In the genomic region with DNA sequence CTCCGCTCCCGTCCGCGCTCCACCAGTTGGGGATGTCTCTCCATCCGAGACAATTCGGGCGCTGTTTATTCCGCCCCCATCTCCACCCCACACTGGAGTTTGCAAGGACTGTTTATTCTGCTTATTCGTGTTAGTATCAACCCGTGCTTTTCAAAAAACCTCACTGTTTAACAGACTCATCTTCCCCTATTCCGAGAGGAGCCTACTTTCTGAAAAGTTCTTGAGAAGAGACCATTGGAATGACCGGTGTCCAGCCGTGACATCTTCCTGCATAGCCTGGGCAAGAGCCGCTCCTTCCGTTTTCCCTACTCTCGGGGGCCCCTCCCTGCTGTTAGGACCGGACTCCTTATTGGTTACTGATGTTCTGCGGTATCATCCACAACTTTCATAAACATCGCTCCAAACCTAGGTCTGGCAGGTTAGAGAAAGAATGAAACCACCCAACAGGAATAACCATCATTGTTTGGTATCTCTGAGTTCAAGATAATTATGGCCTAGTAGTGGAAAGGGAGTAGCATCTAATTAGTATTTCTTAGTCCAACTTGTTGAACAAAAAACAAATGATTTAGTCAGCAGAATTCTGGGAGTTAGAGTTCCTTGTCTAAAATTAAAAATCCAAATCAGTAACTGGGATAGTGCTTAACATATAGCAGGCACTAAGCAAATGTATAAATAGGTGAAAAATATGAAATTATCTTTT, we compare ENCODE assay signal across 8 cellular contexts. TPM values are rescaled to one million over a fixed set of nuclear protein-coding genes. Genes with fewer than 3 reads are reported as not detected.
DNase-seq lines count a peak whose midpoint lies in the region; ATAC-seq and TF ChIP-seq lines count a peak whose summit lies in the region.

No MANE protein-coding gene starts in this region.

- H3K4me3 Mint-ChIP-seq in stimulated activated naive B cell treated with anti-CD40 and anti-IgM and Interleukin-4, amounts not matched to agents 10 μg/mL and 1 μg/mL and 100 μg/mL, for 72 hours: peak overlapping the region; percentile 90 to 94

- peaks cover 7 to 23% of the 10 kb centered on the region in 2 donors for H3K36me3 Mint-ChIP-seq in stimulated activated naive B cell treated with anti-CD40 and anti-IgM and Interleukin-4, amounts not matched to agents 10 μg/mL and 1 μg/mL and 100 μg/mL, for 72 hours

- peak; percentile 31 for DNase-seq in BJ (ENCODE audit: low read depth)
- DNase-seq in NCI-H82 (lab: John Stamatoyannopoulos, UW): peak; percentile 83
- DNase-seq in activated CD8-positive, alpha-beta memory T cell treated with anti-CD3 and anti-CD28 coated beads, Interleukin-2, amount 50 U/mL, for 4 hours: peak; percentile 22
- peak; percentile 86 to 91 for DNase-seq in erythroblast (lab: John Stamatoyannopoulos, UW)
- peak; percentile 68 for DNase-seq in midbrain (lab: John Stamatoyannopoulos, UW)
- peak; percentile 29 for DNase-seq in stimulated activated naive B cell treated with anti-CD40 and anti-IgM and Interleukin-4, amounts not matched to agents 10 μg/mL and 1 μg/mL and 100 μg/mL, for 72 hours

- H3K4me1 Mint-ChIP-seq in stimulated activated naive B cell treated with anti-CD40 and anti-IgM and Interleukin-4, amounts not matched to agents 10 μg/mL and 1 μg/mL and 100 μg/mL, for 72 hours: peaks cover 20 to 30% of the 10 kb centered on the region in 2 donors

- CTCF ChIA-PET in BJ (lab: Yijun Ruan, JAX): interaction anchor here (1.0 to 1.5 kb wide), 2 partner anchors 14 to 50 kb away, joined by 3 read pairs; no protein-coding TSS in a partner anchor

- peak; percentile 24 for ATAC-seq in GM19023 (IDR thresholded peaks at IDR 0.05; ENCODE audit: unreplicated experiment)
- peak; percentile 29 for ATAC-seq in HG03457 (IDR thresholded peaks at IDR 0.05; ENCODE audit: unreplicated experiment)
- ATAC-seq in stimulated activated naive B cell treated with anti-CD40 and anti-IgM and Interleukin-4, amounts not matched to agents 10 μg/mL and 1 μg/mL and 100 μg/mL, for 72 hours (replicated peaks): peak; percentile 19 to 34

- no peaks in the 10 kb centered on the region for H3K27me3 ChIP-seq in BJ (ENCODE audit: control insufficient read depth, insufficient read depth, low read length)

- no peaks in the 10 kb centered on the region for H3K27me3 Mint-ChIP-seq in stimulated activated naive B cell treated with anti-CD40 and anti-IgM and Interleukin-4, amounts not matched to agents 10 μg/mL and 1 μg/mL and 100 μg/mL, for 72 hours

- TF ChIP-seq CTCF in BJ (IDR thresholded peaks at IDR 0.05; ENCODE audit: insufficient read depth, low read depth, low read length): no peak

- peak; percentile 59 for TF ChIP-seq POLR2A in erythroblast (IDR thresholded peaks at IDR 0.05; ENCODE audit: low read length)

- H3K9me3 Mint-ChIP-seq in stimulated activated naive B cell treated with anti-CD40 and anti-IgM and Interleukin-4, amounts not matched to agents 10 μg/mL and 1 μg/mL and 100 μg/mL, for 72 hours: no peaks in the 10 kb centered on the region

- H3K27ac Mint-ChIP-seq in stimulated activated naive B cell treated with anti-CD40 and anti-IgM and Interleukin-4, amounts not matched to agents 10 μg/mL and 1 μg/mL and 100 μg/mL, for 72 hours: peak overlapping the region; percentile 97

- POLR2A ChIA-PET in BJ (lab: Charles Lee): interaction anchor here (0.6 to 0.7 kb wide), 2 partner anchors 55 to 149 kb away, joined by 3 to 4 read pairs; a partner anchor contains a TSS

- no peaks in the 10 kb centered on the region for H3K36me3 ChIP-seq in BJ (ENCODE audit: control insufficient read depth, insufficient read depth, low read length)

- peak overlapping the region; percentile 88 for H3K4me3 ChIP-seq in BJ (ENCODE audit: low read depth, low read length)

RNA-seq across cellular contexts. Expression of a gene that starts 0.8 kb away (rescaled TPM):
- polyA plus RNA-seq in BJ (2011; rRNA removed): 10.8 and 25.0 TPM in 2 replicates
- 17.4 and 25.4 TPM in 2 replicates for polyA minus RNA-seq in BJ (2011; rRNA and poly(A)+ RNA removed)

RNA-seq across cellular contexts. Expression of a gene that starts 34.6 kb away (rescaled TPM):
- polyA plus RNA-seq in BJ (2011; rRNA removed): not detected in 2 replicates
- 0.09 TPM in 1 of 2 replicates, not detected in the other for polyA minus RNA-seq in BJ (2011; rRNA and poly(A)+ RNA removed)

RNA-seq across cellular contexts. Expression of a gene that starts 55.2 kb away (rescaled TPM):
- 13.3 and 20.1 TPM in 2 replicates for polyA plus RNA-seq in BJ (2011; rRNA removed)
- polyA minus RNA-seq in BJ (2011; rRNA and poly(A)+ RNA removed): 8.4 and 9.7 TPM in 2 replicates

Comparison
In these comparisons a context has a peak if more than half of its experiments do, and no peak if none do; other contexts are left out.
1. Peak in every context shown above with its lines: DNase-seq, ATAC-seq and H3K4me3 ChIP-seq.
2. DNase-seq: peak in every context shown above with its lines; median percentile 88 in erythroblast; 83 in NCI-H82; 68 in midbrain; 31 in BJ; 29 in stimulated activated naive B cell treated with anti-CD40 and anti-IgM and Interleukin-4, amounts not matched to agents 10 μg/mL and 1 μg/mL and 100 μg/mL, for 72 hours; 22 in activated CD8-positive, alpha-beta memory T cell treated with anti-CD3 and anti-CD28 coated beads, Interleukin-2, amount 50 U/mL, for 4 hours.